ENCODE assay signal across 8 cellular contexts in the genomic region with DNA sequence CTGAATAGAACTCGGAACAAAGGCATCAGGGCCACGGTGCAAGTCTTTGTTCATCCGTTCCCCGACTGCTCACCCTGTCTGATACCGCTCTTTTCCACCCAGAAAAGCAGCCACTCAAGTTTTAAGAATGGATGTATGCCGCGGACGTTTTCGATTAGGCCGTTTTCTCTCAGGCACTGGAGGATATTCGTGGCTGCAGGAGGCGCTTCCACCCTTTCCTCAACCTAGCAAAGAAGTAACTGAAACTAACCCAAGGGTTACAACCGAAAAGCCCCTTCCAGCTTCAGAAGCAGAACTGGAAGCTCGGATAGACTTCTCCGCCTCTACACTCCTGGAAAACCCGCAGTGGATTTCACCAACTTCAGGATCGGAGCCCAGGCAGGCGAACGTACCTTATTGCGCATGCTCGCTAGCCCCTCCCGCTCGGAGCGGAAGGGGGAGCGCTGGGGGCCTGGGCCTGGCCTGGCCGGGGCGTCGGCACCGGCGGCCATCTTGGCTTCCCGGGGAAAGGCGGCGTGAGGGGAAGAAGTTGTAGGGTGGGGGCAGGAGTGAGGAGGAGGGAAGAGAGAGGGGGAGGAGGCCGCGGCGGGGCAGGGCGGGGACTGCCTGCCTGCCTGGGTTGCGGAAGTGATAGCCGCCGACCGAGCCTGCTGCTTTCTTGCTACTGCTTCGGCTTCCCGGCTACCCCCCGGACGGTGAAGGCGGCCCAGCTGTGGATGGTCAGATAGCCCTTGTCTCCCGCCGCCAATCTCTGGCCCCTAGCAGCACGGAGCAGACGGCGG. TPM values are rescaled to one million over a fixed set of nuclear protein-coding genes. Genes with fewer than 3 reads are reported as not detected.
DNase-seq lines count a peak whose midpoint lies in the region; ATAC-seq and TF ChIP-seq lines count a peak whose summit lies in the region.

A gene (plus strand): TSS at position 619 of the 782 bp plus-strand sequence. CDS start 191 bp downstream, outside the sequence.

- H3K27me3 Mint-ChIP-seq in activated T-cell treated with anti-CD3 and anti-CD28 coated beads, Interleukin-2, amount 50 U/mL, for 4 hours (ENCODE audit: low read depth) = no peaks in the 10 kb centered on the region

- peaks cover 26% of the 10 kb centered on the region for H3K36me3 Mint-ChIP-seq in activated T-cell treated with anti-CD3 and anti-CD28 coated beads, Interleukin-2, amount 50 U/mL, for 4 hours (ENCODE audit: insufficient read depth)

- H3K4me1 ChIP-seq in Panc1 (ENCODE audit: control insufficient read depth, insufficient read depth, low read length) = peaks cover 46% of the 10 kb centered on the region
- peaks cover 12 to 48% of the 10 kb centered on the region in 2 donors for H3K4me1 ChIP-seq in mucosa of rectum (ENCODE audit: control insufficient read depth in 2 of 2, insufficient read depth in 2 of 2, low read length in 2 of 2)

- no peaks in the 10 kb centered on the region for H3K9me3 Mint-ChIP-seq in activated T-cell treated with anti-CD3 and anti-CD28 coated beads, Interleukin-2, amount 50 U/mL, for 4 hours

- ATAC-seq in GM21723 (IDR thresholded peaks at IDR 0.05; ENCODE audit: unreplicated experiment) = peak; percentile 49
- peak; percentile 96 for ATAC-seq in Panc1
- peak; percentile 85 to 88 for ATAC-seq in activated T-cell treated with anti-CD3 and anti-CD28 coated beads, Interleukin-2, amount 50 U/mL, for 4 hours

- TF ChIP-seq CTCF in Panc1 (IDR thresholded peaks at IDR 0.05) = no peak

- H3K27ac ChIP-seq in Panc1 (ENCODE audit: low read length) = peak within 1 kb of the TSS; percentile 98
- H3K27ac ChIP-seq in mucosa of rectum (ENCODE audit: low read depth in 2 of 2, low read length in 2 of 2) = peak within 1 kb of the TSS; percentile 98 to 100

- POLR2A ChIA-PET in Panc1 (lab: Charles Lee) = interaction anchor here (0.8 kb wide), 1 partner anchor 165 kb away, joined by 13 read pairs; no protein-coding TSS in a partner anchor

- H3K9me3 ChIP-seq in Panc1 (ENCODE audit: control insufficient read depth, insufficient read depth, low read depth, low read length) (no peaks in the 10 kb centered on the region), mucosa of rectum (ENCODE audit: control insufficient read depth in 2 of 2, low read length in 2 of 2) (no peaks in the 10 kb centered on the region)

- peak within 1 kb of the TSS; percentile 94 for H3K4me3 Mint-ChIP-seq in activated T-cell treated with anti-CD3 and anti-CD28 coated beads, Interleukin-2, amount 50 U/mL, for 4 hours

- peak; percentile 97 for TF ChIP-seq POLR2A in erythroblast (IDR thresholded peaks at IDR 0.05; ENCODE audit: low read length)

- no peaks in the 10 kb centered on the region; the same call in 1 of the 2 replicates for H3K36me3 ChIP-seq in Panc1 (ENCODE audit: control insufficient read depth, insufficient read depth, low read length)
- H3K36me3 ChIP-seq in mucosa of rectum (ENCODE audit: control insufficient read depth in 2 of 2, insufficient read depth in 2 of 2, low read length in 2 of 2) = no peaks in the 10 kb centered on the region

- intact Hi-C loops in Panc1 (cut with micrococcal nuclease; ENCODE audit: unreplicated experiment) = no loop called here

- H3K4me1 Mint-ChIP-seq in activated T-cell treated with anti-CD3 and anti-CD28 coated beads, Interleukin-2, amount 50 U/mL, for 4 hours (ENCODE audit: low read depth) = peaks cover 74% of the 10 kb centered on the region

- no peaks in the 10 kb centered on the region for H3K27me3 ChIP-seq in Panc1 (ENCODE audit: control insufficient read depth, insufficient read depth, low read length)
- no peaks in the 10 kb centered on the region for H3K27me3 ChIP-seq in mucosa of rectum (ENCODE audit: control insufficient read depth in 2 of 2, insufficient read depth in 2 of 2, low read length in 2 of 2)

- no TSS peak for BruUV-seq in Panc1 (replicated peaks; lab: Mats Ljungman, UMichigan)

- DNase-seq in DMS53 treated with DMSO at 0.1 percent for 48 hours (lab: John Stamatoyannopoulos, UW; ENCODE audit: unreplicated experiment) = peak; percentile 98
- DNase-seq in KG1 (lab: John Stamatoyannopoulos, UW) = peak; percentile 97
- DNase-seq in Panc1 (ENCODE audit: low read depth, low spot score) = peak; percentile 92
- DNase-seq in activated T-cell treated with anti-CD3 and anti-CD28 coated beads, Interleukin-2, amount 50 U/mL, for 4 hours = peak; percentile 96
- DNase-seq in erythroblast (lab: John Stamatoyannopoulos, UW) = peak; percentile 99 to 100
- DNase-seq in stimulated activated CD8-positive, alpha-beta memory T cell treated with anti-CD3 and anti-CD28 coated beads, Interleukin-4, amount 100 ng/mL, for 48 hours = peak; percentile 100

- CTCF ChIA-PET in Panc1 (lab: Charles Lee) = no interaction called here

- in situ Hi-C loops in Panc1 (cut with HindIII; ENCODE audit: low pct_unique_long_range_greater_than_20kb, low sequenced_read_pairs) = no loop called here

- H3K9ac ChIP-seq in mucosa of rectum (ENCODE audit: low read depth in 1 of 2, low read length in 2 of 2) = peak within 1 kb of the TSS; percentile 97 to 98

- H3K4me3 ChIP-seq in Panc1 (ENCODE audit: low read depth in 2 of 2, low read length in 2 of 2) = peak within 1 kb of the TSS; percentile 93 to 97
- H3K4me3 ChIP-seq in mucosa of rectum (ENCODE audit: low read length in 2 of 2) = peak within 1 kb of the TSS; percentile 96 to 100

RNA-seq across cellular contexts. Expression of the gene that starts here (rescaled TPM):
- 347 TPM for total RNA-seq in Panc1 (2021; ENCODE audit: unreplicated experiment)
- polyA plus RNA-seq in Panc1 (2012; ENCODE audit: insufficient read length) = 381 TPM
- total RNA-seq in activated T-cell treated with anti-CD3 and anti-CD28 coated beads, Interleukin-2, amount 50 U/mL, for 4 hours = 100 to 1,000 TPM; 517 to 534 (median 529) TPM

Comparison
In these comparisons a context has a peak if more than half of its experiments do, and no peak if none do; other contexts are left out.
1. Peak in every context shown above with its lines: DNase-seq, ATAC-seq, H3K4me3 ChIP-seq and H3K27ac ChIP-seq.